8 cellular contexts compared by ENCODE assay signal in the genomic region with DNA sequence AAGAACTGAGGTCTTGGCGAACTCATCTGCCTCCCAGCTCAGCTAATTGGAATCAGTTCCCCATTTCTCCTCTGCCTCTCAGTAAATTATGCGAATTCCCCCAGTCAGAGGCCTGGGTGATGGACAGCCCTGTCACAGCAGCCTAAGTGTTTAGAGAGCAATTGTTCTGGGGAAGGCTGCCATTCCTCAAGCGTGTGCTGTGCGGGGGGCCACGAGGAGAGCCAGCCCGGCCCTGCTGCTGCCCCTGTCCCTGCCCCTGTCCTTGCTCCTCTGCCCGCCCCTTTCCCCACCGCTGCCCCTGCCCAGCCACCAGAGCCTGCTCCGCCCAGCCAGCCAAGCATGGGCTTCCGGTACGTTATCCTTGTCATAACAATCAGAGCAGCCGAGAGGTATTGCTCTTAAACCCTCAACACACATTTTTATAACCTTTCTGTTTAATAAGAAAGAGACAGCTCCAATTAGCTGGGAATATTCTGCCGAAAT. TPM values are rescaled to one million over a fixed set of nuclear protein-coding genes. Genes with fewer than 3 reads are reported as not detected.
A peak's percentile ranks its signal among the peaks of the same experiment; 100 is the strongest.
DNase-seq lines count a peak whose midpoint lies in the region; ATAC-seq and TF ChIP-seq lines count a peak whose summit lies in the region.

No MANE protein-coding gene starts in this region.

- H3K27ac Mint-ChIP-seq in CD14-positive monocyte (no peak overlapping the region), naive B cell (peak overlapping the region; percentile 27 to 96 (median 88))
- H3K27ac Mint-ChIP-seq in effector memory CD8-positive, alpha-beta T cell = no peak overlapping the region

- H3K4me3 Mint-ChIP-seq in CD14-positive monocyte (peak overlapping the region; percentile 63 to 75), naive B cell (peak overlapping the region; percentile 10 to 95 (median 82))
- no peak overlapping the region for H3K4me3 Mint-ChIP-seq in effector memory CD8-positive, alpha-beta T cell

- no peak for DNase-seq in CD14-positive monocyte (ENCODE audit: low spot score)
- DNase-seq in NCI-H2227 treated with DMSO at 0.1 percent for 48 hours (lab: John Stamatoyannopoulos, UW) = peak; percentile 74
- no peak for DNase-seq in effector memory CD8-positive, alpha-beta T cell
- DNase-seq in naive B cell = peak; percentile 41
- DNase-seq in cerebellum (ENCODE audit: low spot score) = no peak
- no peak for DNase-seq in amygdala (lab: John Stamatoyannopoulos, UW)

- H3K27me3 Mint-ChIP-seq in CD14-positive monocyte (ENCODE audit: low read depth in 3 of 3) (peaks cover 7 to 10% (median 8%) of the 10 kb centered on the region in 3 donors), naive B cell (peaks cover 0 to 9% (median 0%) of the 10 kb centered on the region in 3 donors)
- H3K27me3 Mint-ChIP-seq in effector memory CD8-positive, alpha-beta T cell = peaks cover 0 to 2% of the 10 kb centered on the region in 2 donors

- no peak for TF ChIP-seq CTCF in CD14-positive monocyte (IDR thresholded peaks at IDR 0.05)

- peaks cover 23% of the 10 kb centered on the region for H3K4me1 Mint-ChIP-seq in CD14-positive monocyte
- H3K4me1 Mint-ChIP-seq in effector memory CD8-positive, alpha-beta T cell (ENCODE audit: low read depth in 2 of 2) = peaks cover 9 to 10% of the 10 kb centered on the region in 2 donors
- peaks cover 39 to 52% (median 41%) of the 10 kb centered on the region in 3 donors for H3K4me1 Mint-ChIP-seq in naive B cell

- intact Hi-C loops in CD14-positive monocyte (cut with micrococcal nuclease) = no loop called here

- no peaks in the 10 kb centered on the region for H3K36me3 Mint-ChIP-seq in CD14-positive monocyte
- peaks cover under 1% of the 10 kb centered on the region for H3K36me3 Mint-ChIP-seq in effector memory CD8-positive, alpha-beta T cell (ENCODE audit: insufficient read depth)
- no peaks in the 10 kb centered on the region for H3K36me3 Mint-ChIP-seq in naive B cell

- H3K9me3 Mint-ChIP-seq in CD14-positive monocyte (no peaks in the 10 kb centered on the region), naive B cell (no peaks in the 10 kb centered on the region)
- H3K9me3 Mint-ChIP-seq in effector memory CD8-positive, alpha-beta T cell = no peaks in the 10 kb centered on the region

- peak; percentile 33 for ATAC-seq in effector memory CD8-positive, alpha-beta T cell (replicated peaks)
- ATAC-seq in naive B cell (ENCODE audit: low read depth in 2 of 2) (peak; percentile 78 to 83), GM21737 (IDR thresholded peaks at IDR 0.05; ENCODE audit: unreplicated experiment) (no peak), GM21447 (IDR thresholded peaks at IDR 0.05; ENCODE audit: unreplicated experiment) (no peak)

RNA-seq across cellular contexts. Expression of gene CACNA2D2, which starts 12.2 kb away (rescaled TPM):
- polyA plus RNA-seq in CD14-positive monocyte (under 1 TPM in 1 of 2 donors, not detected in 1; 0.09 TPM), naive B cell (ENCODE audit: low read depth in 6 of 6) (under 1 TPM in 3 of 6 donors, not detected in 3; 0.17 to 0.24 (median 0.18) TPM)
- 12.2 TPM for total RNA-seq in cerebellum

RNA-seq across cellular contexts. Expression of gene C3orf18, which starts 51.9 kb away (rescaled TPM):
- polyA plus RNA-seq in CD14-positive monocyte (under 1 TPM; 0.18 to 0.76 TPM), naive B cell (ENCODE audit: low read depth in 6 of 6) (10 to 100 TPM in 2 of 6 donors, 1 to 10 TPM in 4; 3.6 to 11.3 (median 6.4) TPM)
- total RNA-seq in cerebellum = 15.8 TPM

RNA-seq across cellular contexts. Expression of gene HEMK1, which starts 53.7 kb away (rescaled TPM):
- 10 to 100 TPM; 12.1 to 14.0 TPM for polyA plus RNA-seq in CD14-positive monocyte
- 10 to 100 TPM; 18.2 to 44.6 (median 32.8) TPM for polyA plus RNA-seq in naive B cell (ENCODE audit: low read depth in 6 of 6)
- 9.0 TPM for total RNA-seq in cerebellum

Comparison
In these comparisons a context has a peak if more than half of its experiments do, and no peak if none do; other contexts are left out.
1. DNase-seq: peak in NCI-H2227 treated with DMSO at 0.1 percent for 48 hours (single experiment) and naive B cell (single experiment); none in CD14-positive monocyte (single experiment), effector memory CD8-positive, alpha-beta T cell (0 of 3), cerebellum (single experiment) and amygdala (0 of 56).
2. H3K27ac Mint-ChIP-seq: peak in naive B cell (6 of 6); none in CD14-positive monocyte (0 of 7) and effector memory CD8-positive, alpha-beta T cell (0 of 2).
3. H3K4me3 Mint-ChIP-seq: peak in CD14-positive monocyte (2 of 2) and naive B cell (8 of 8); none in effector memory CD8-positive, alpha-beta T cell (0 of 2).
4. ATAC-seq: peak in effector memory CD8-positive, alpha-beta T cell (single experiment) and naive B cell (2 of 2); none in GM21737 (single experiment) and GM21447 (single experiment).